Comparison of ENCODE assay signal across 25 cellular contexts in the genomic region with DNA sequence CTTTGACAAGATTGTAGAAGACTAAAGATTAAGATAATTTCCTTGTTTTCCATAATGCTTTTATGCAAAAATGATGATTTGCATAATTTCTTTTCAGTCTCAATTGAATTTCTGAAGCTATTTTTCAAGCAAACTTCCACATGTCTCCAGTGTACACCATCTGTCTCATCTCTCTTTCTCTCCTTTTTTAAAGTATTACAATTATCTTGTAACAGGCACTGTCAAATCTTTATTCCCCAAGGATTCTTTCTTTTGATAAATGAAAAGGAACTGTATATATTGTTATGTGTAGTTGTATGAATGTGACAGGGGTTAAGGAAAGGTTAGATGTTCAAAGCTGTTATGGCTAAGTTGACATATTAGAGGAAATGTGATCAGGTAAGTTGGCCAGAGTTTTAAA.
"Had no signal": no experiment of that assay in that cellular context is flagged by ENCODE, and none has a peak within 500 bp of the region (broad histone marks: within the 10 kb centered on the region; RNA-seq: fewer than 3 reads in every experiment).

No MANE protein-coding gene starts in this region.

- H3K4me1 ChIP-seq: Peyer's patch, SJCRH30 had no signal

- ATAC-seq: activated T-helper 17 cell treated with anti-CD3 and anti-CD28 coated beads, Interleukin-2, amount 50 U/mL, for 72 hours had no signal

- H3K27me3 ChIP-seq: Peyer's patch, SJCRH30 had no signal

- H3K4me3 Mint-ChIP-seq: activated B cell treated with CpG ODN at 0.5 μM for 24 hours; activated CD4-positive, alpha-beta memory T cell treated with anti-CD3 and anti-CD28 coated beads, Interleukin-2, amount 10 ng/mL, durations not matched to agents 7 days and 5 days; activated CD4-positive, alpha-beta T cell treated with anti-CD3 and anti-CD28 coated beads, Interleukin-2, amount 10 ng/mL, durations not matched to agents 7 days and 5 days; activated naive CD4-positive, alpha-beta T cell treated with anti-CD3 and anti-CD28 coated beads for 36 hours; activated naive CD8-positive, alpha-beta T cell; activated T-helper 17 cell treated with anti-CD3 and anti-CD28 coated beads, Interleukin-2, amount 50 U/mL, for 72 hours; T-helper 1 cell treated with Interleukin-12 subunit alpha and Interleukin-12 subunit beta and Interleukin-4 antibody, amounts not matched to agents 30 μg/mL and 1 μg/mL, for 36 hours had no signal

- H3K27ac ChIP-seq: Peyer's patch, RWPE1, SJCRH30 had no signal

- H3K9me3 Mint-ChIP-seq: activated B cell treated with CpG ODN at 0.5 μM for 24 hours; activated CD4-positive, alpha-beta memory T cell treated with anti-CD3 and anti-CD28 coated beads, Interleukin-2, amount 10 ng/mL, durations not matched to agents 7 days and 5 days; activated CD4-positive, alpha-beta T cell treated with anti-CD3 and anti-CD28 coated beads, Interleukin-2, amount 10 ng/mL, durations not matched to agents 7 days and 5 days; activated naive CD4-positive, alpha-beta T cell treated with anti-CD3 and anti-CD28 coated beads for 36 hours; activated T-helper 17 cell treated with anti-CD3 and anti-CD28 coated beads, Interleukin-2, amount 50 U/mL, for 72 hours; T-helper 1 cell treated with Interleukin-12 subunit alpha and Interleukin-12 subunit beta and Interleukin-4 antibody, amounts not matched to agents 30 μg/mL and 1 μg/mL, for 36 hours had no signal

- H3K27ac Mint-ChIP-seq: activated B cell treated with CpG ODN at 0.5 μM for 24 hours; activated CD4-positive, alpha-beta memory T cell treated with anti-CD3 and anti-CD28 coated beads, Interleukin-2, amount 10 ng/mL, durations not matched to agents 7 days and 5 days; activated CD4-positive, alpha-beta T cell treated with anti-CD3 and anti-CD28 coated beads, Interleukin-2, amount 10 ng/mL, durations not matched to agents 7 days and 5 days; activated naive CD4-positive, alpha-beta T cell treated with anti-CD3 and anti-CD28 coated beads for 36 hours; activated naive CD8-positive, alpha-beta T cell; activated T-helper 17 cell treated with anti-CD3 and anti-CD28 coated beads, Interleukin-2, amount 50 U/mL, for 72 hours; T-helper 1 cell treated with Interleukin-12 subunit alpha and Interleukin-12 subunit beta and Interleukin-4 antibody, amounts not matched to agents 30 μg/mL and 1 μg/mL, for 36 hours had no signal

- H3K36me3 Mint-ChIP-seq: activated naive CD8-positive, alpha-beta T cell had no signal

- H3K27me3 Mint-ChIP-seq: activated B cell treated with CpG ODN at 0.5 μM for 24 hours had no signal

- DNase-seq: activated B cell treated with CpG ODN at 0.5 μM for 24 hours; activated CD4-positive, alpha-beta memory T cell treated with anti-CD3 and anti-CD28 coated beads, Interleukin-2, amount 10 ng/mL, durations not matched to agents 7 days and 5 days; activated CD4-positive, alpha-beta T cell treated with anti-CD3 and anti-CD28 coated beads for 1 hour; activated CD4-positive, alpha-beta T cell treated with anti-CD3 and anti-CD28 coated beads, Interleukin-2, amount 10 ng/mL, durations not matched to agents 7 days and 5 days; activated gamma-delta T cell; activated naive CD4-positive, alpha-beta T cell treated with anti-CD3 and anti-CD28 coated beads for 36 hours; activated T-cell treated with anti-CD3 and anti-CD28 coated beads for 4 hours; activated T-cell treated with anti-CD3 and anti-CD28 coated beads, Interleukin-2, amount 50 U/mL, for 48 hours; cerebellar nuclear complex; Karpas-422; MM.1S; NCI-H1930; NCI-H2171; NCI-H2227 treated with DMSO at 0.1 percent for 48 hours; NCI-H446 treated with DMSO at 0.1 percent for 48 hours; NCI-H524 treated with DMSO at 0.1 percent for 48 hours; NCI-H82; OCI-M1; Peyer's patch; Right ventricle myocardium superior; SJCRH30 had no signal

- H3K9me3 ChIP-seq: Peyer's patch, SJCRH30 had no signal

- H3K4me3 ChIP-seq: Peyer's patch, SJCRH30 had no signal

- H3K4me1 Mint-ChIP-seq: activated B cell treated with CpG ODN at 0.5 μM for 24 hours; activated T-helper 17 cell treated with anti-CD3 and anti-CD28 coated beads, Interleukin-2, amount 50 U/mL, for 72 hours had no signal

- H3K36me3 ChIP-seq: Peyer's patch, SJCRH30 had no signal
